ENCODE assay signal across 20 cellular contexts in the genomic region with DNA sequence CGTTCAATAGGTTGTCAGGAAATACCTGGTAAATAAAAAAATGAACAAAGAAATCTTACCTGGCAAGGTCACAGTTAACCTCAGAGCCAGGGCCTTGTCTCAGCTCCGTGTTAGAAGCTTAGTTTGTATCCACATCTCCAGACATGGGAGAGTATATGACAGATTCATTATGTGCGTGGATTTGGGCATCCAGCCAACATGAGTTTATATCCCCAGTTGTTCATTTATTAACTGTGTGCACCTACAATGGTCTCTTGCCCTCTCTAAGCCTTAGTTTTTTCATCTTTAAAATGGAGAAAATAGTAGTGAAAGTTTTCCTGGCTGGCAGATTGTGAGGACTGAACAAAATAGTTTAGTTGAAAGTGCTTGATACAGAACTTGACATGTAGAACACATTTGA.
DNase-seq lines count a peak whose midpoint lies in the region; ATAC-seq, FAIRE-seq and TF ChIP-seq lines count a peak whose summit lies in the region.
"Had no signal": no experiment of that assay in that cellular context is flagged by ENCODE, and none has a peak within 500 bp of the region (broad histone marks: within the 10 kb centered on the region; RNA-seq: fewer than 3 reads in every experiment).

No MANE protein-coding gene starts in this region.

- no peak overlapping the region for H3K9ac ChIP-seq in endothelial cell of umbilical vein (replicated peaks; ENCODE audit: extremely low read depth, insufficient read depth, low read length)
- H3K9ac ChIP-seq: GM23248 had no signal

- CTCF ChIA-PET in endothelial cell of umbilical vein (lab: Charles Lee): interaction anchor here (2.4 kb wide), 1 partner anchor 416 kb away, joined by 7 read pairs; no protein-coding TSS in a partner anchor

- POLR2A ChIA-PET in endothelial cell of umbilical vein (lab: Charles Lee): no interaction called here

- FAIRE-seq in endothelial cell of umbilical vein (lab: Jason Lieb, UNC): no peak
- FAIRE-seq in small intestine (lab: Jason Lieb, UNC): no peak
- FAIRE-seq: G401.6, GM18507, HTR-8/SVneo had no signal

- TF ChIP-seq CTCF in endothelial cell of umbilical vein (IDR thresholded peaks at IDR 0.05; ENCODE audit: extremely low read depth in 1 of 2, insufficient read depth in 1 of 2, low read depth in 1 of 2, low read length in 2 of 2): no peak
- TF ChIP-seq CTCF in upper lobe of right lung (IDR thresholded peaks at IDR 0.05): no peak

- H3K4me2 ChIP-seq in endothelial cell of umbilical vein (ENCODE audit: insufficient read depth, low read length): no peak overlapping the region

- 13 to 51% (median 34%) methylated on average over 3 of the region's 3 CpGs for WGBS in small intestine, 3 donors

- no peaks in the 10 kb centered on the region for H3K9me3 ChIP-seq in endothelial cell of umbilical vein (replicated peaks; ENCODE audit: control insufficient read depth, insufficient read depth, low read length)
- no peaks in the 10 kb centered on the region for H3K9me3 ChIP-seq in small intestine (ENCODE audit: control insufficient read depth, low read depth)
- no peaks in the 10 kb centered on the region for H3K9me3 ChIP-seq in upper lobe of right lung
- H3K9me3 ChIP-seq: SJSA1 had no signal

- dilution Hi-C loops in endothelial cell of umbilical vein (cut with MboI; ENCODE audit: extremely low pct_ligation_motif_present, low sequenced_read_pairs): no loop called here

- H3K4me1 ChIP-seq in endothelial cell of umbilical vein (ENCODE audit: control insufficient read depth, extremely low read depth, insufficient read depth, low read length) (no peaks in the 10 kb centered on the region), small intestine (ENCODE audit: control insufficient read depth in 2 of 2, insufficient read depth in 1 of 2, low read depth in 1 of 2, low read length in 1 of 2) (no peaks in the 10 kb centered on the region), upper lobe of right lung (no peaks in the 10 kb centered on the region)
- H3K4me1 ChIP-seq: SJSA1 had no signal

- peak; percentile 27 for DNase-seq in NCI-H82 (lab: John Stamatoyannopoulos, UW)
- DNase-seq in NCI-H82 treated with DMSO at 0.1 percent for 48 hours (lab: John Stamatoyannopoulos, UW; ENCODE audit: unreplicated experiment): no peak
- peak; percentile 9 for DNase-seq in NCI-H69 (lab: John Stamatoyannopoulos, UW)
- DNase-seq in endothelial cell of umbilical vein (ENCODE audit: low read depth, low spot score): peak; percentile 2
- peak; percentile 5 for DNase-seq in small intestine
- DNase-seq in OCI-M1 (lab: John Stamatoyannopoulos, UW): no peak
- no peak for DNase-seq in upper lobe of right lung
- DNase-seq: CD4-positive, CD25-positive, alpha-beta regulatory T cell; COR-L47; GM23248; H9; KG1; NCI-H1092 treated with DMSO at 0.1 percent for 48 hours; NCI-H1694 treated with DMSO at 0.1 percent for 48 hours; NCI-H226; T-helper 17 cell had no signal

- H3K79me2 ChIP-seq in endothelial cell of umbilical vein (ENCODE audit: control insufficient read depth, insufficient read depth, low read length): no peaks in the 10 kb centered on the region

- no peaks in the 10 kb centered on the region for H4K20me1 ChIP-seq in endothelial cell of umbilical vein (replicated peaks; ENCODE audit: control insufficient read depth, extremely low read depth, insufficient read depth, low read length)

- no peaks in the 10 kb centered on the region for H3K9me1 ChIP-seq in endothelial cell of umbilical vein (replicated peaks; ENCODE audit: control insufficient read depth, extremely low read depth, insufficient read depth, low read length)

- no peaks in the 10 kb centered on the region for H3K27me3 ChIP-seq in endothelial cell of umbilical vein (ENCODE audit: control insufficient read depth in 2 of 2, insufficient read depth in 2 of 2, low read length in 2 of 2)
- no peaks in the 10 kb centered on the region for H3K27me3 ChIP-seq in small intestine (ENCODE audit: control insufficient read depth in 2 of 2, insufficient read depth in 2 of 2, low read length in 2 of 2)
- H3K27me3 ChIP-seq in upper lobe of right lung: no peaks in the 10 kb centered on the region
- H3K27me3 ChIP-seq: SJSA1 had no signal

- no TSS peak for BruUV-seq in endothelial cell of umbilical vein (replicated peaks; lab: Mats Ljungman, UMichigan)

- H3K36me3 ChIP-seq in endothelial cell of umbilical vein (ENCODE audit: control insufficient read depth in 2 of 2, extremely low read depth in 1 of 2, insufficient read depth in 2 of 2, low read length in 2 of 2) (no peaks in the 10 kb centered on the region), small intestine (ENCODE audit: control insufficient read depth in 2 of 2, insufficient read depth in 2 of 2, low read length in 2 of 2) (no peaks in the 10 kb centered on the region), upper lobe of right lung (no peaks in the 10 kb centered on the region)
- H3K36me3 ChIP-seq: SJSA1 had no signal

- H3K4me3 ChIP-seq in endothelial cell of umbilical vein (replicated peaks in 1 of 3; ENCODE audit: insufficient read depth in 1 of 3, low read depth in 1 of 3, low read length in 3 of 3) (no peak overlapping the region), small intestine (ENCODE audit: low read depth in 1 of 2, low read length in 2 of 2) (no peak overlapping the region), upper lobe of right lung (no peak overlapping the region)
- H3K4me3 ChIP-seq: GM23248, SJSA1 had no signal

- intact Hi-C loops in endothelial cell of umbilical vein (cut with micrococcal nuclease) (no loop called here), upper lobe of right lung (cut with DNase I) (no loop called here)

- ATAC-seq in upper lobe of right lung: no peak
- ATAC-seq: T-helper 17 cell had no signal

- H2AFZ ChIP-seq in endothelial cell of umbilical vein (ENCODE audit: low read depth, low read length): no peak overlapping the region
- H2AFZ ChIP-seq: GM23248 had no signal

- TF ChIP-seq POLR2A in endothelial cell of umbilical vein (IDR thresholded peaks at IDR 0.05; ENCODE audit: low read depth, low read length): no peak

- no peak overlapping the region for H3K27ac ChIP-seq in endothelial cell of umbilical vein (ENCODE audit: insufficient read depth, low read depth, low read length)
- H3K27ac ChIP-seq in small intestine (ENCODE audit: low read depth in 1 of 2, low read length in 1 of 2): no peak overlapping the region
- no peak overlapping the region for H3K27ac ChIP-seq in upper lobe of right lung
- H3K27ac ChIP-seq: GM23248, SJSA1 had no signal

TF ChIP-seq in endothelial cell of umbilical vein, 7 proteins besides CTCF, POLR2A, EP300 and RAD21:
- TF ChIP-seq FOS (IDR thresholded peaks at IDR 0.05; ENCODE audit: borderline replicate concordance, insufficient read depth, low read length) (no peak), EZH2 (IDR thresholded peaks at IDR 0.05; ENCODE audit: borderline replicate concordance, low read depth, low read length, severe bottlenecking) (no peak), GATA2 (IDR thresholded peaks at IDR 0.05; ENCODE audit: insufficient read depth, insufficient read length, low read depth, low read length) (no peak), JUN (IDR thresholded peaks at IDR 0.05; ENCODE audit: borderline replicate concordance, insufficient read depth, insufficient read length, low read depth) (no peak), MYC (IDR thresholded peaks at IDR 0.05; ENCODE audit: low read depth, low read length) (no peak), POLR2AphosphoS5 (IDR thresholded peaks at IDR 0.05; ENCODE audit: insufficient read depth, low read depth, low read length) (no peak)
- TF ChIP-seq, protein P1, sequence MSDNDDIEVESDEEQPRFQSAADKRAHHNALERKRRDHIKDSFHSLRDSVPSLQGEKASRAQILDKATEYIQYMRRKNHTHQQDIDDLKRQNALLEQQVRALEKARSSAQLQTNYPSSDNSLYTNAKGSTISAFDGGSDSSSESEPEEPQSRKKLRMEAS (IDR thresholded peaks at IDR 0.05; ENCODE audit: insufficient read depth, insufficient read length): no peak
TF ChIP-seq in endothelial cell of umbilical vein: peak in this region for 0.

Comparison
In these comparisons a context has a peak if more than half of its experiments do, and no peak if none do; other contexts are left out.
1. DNase-seq: peak in NCI-H82 (single experiment), NCI-H69 (single experiment), endothelial cell of umbilical vein (single experiment) and small intestine (single experiment); none in NCI-H82 treated with DMSO at 0.1 percent for 48 hours (single experiment), OCI-M1 (single experiment) and upper lobe of right lung (single experiment).